3 cellular contexts compared by ENCODE assay signal in genomic region chr2:217647226-217647625, GRCh38.
"Had no signal": no experiment of that assay in that cellular context is flagged by ENCODE, and none has a peak within 500 bp of the region (broad histone marks: within the 10 kb centered on the region; RNA-seq: fewer than 3 reads in every experiment).

No MANE protein-coding gene starts in this region.

- ATAC-seq: GM12878 had no signal

- DNase-seq: GDM1, GF-D8 had no signal

- H3K4me3 ChIP-seq: GM12878 had no signal
